In the genomic region with DNA sequence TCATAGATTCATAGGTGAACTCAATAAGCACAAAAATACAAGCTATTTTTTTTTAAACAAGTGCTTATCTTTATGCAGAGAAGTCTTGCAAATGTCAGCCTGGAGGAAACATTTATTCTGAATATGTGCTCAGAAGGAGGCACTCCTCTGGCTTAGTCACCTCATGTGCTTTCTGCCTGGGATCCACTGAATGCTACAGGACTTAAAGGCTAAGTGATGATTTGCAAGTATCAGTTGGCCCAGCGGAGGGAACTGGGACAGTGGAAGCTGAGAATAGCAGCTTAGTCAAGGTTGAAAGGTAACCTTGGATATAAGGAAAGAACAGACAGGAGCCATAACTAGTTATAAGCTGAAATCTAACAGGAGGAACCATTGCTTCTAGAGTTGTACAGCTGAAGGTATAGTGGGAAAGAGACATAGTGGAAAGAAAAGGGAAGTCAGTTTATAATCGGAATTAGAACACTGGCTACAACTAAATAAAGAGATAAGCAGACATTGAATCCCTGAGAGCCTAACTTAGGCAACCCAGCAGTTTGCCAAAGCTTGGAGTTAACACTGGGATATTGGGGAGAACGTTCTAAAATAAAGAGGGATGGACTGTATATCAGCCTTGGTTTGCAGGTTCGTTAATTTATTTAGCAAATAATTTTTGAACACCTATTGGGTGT, we compare ENCODE assay signal across 16 cellular contexts.
DNase-seq lines count a peak whose midpoint lies in the region; ATAC-seq and TF ChIP-seq lines count a peak whose summit lies in the region.
"Had no signal": no experiment of that assay in that cellular context is flagged by ENCODE, and none has a peak within 500 bp of the region (broad histone marks: within the 10 kb centered on the region; RNA-seq: fewer than 3 reads in every experiment).

No MANE protein-coding gene starts in this region.

- H3K79me2 ChIP-seq in smooth muscle cell (ENCODE audit: low read depth), result no peaks in the 10 kb centered on the region

- peaks cover 9% of the 10 kb centered on the region for H3K36me3 Mint-ChIP-seq in WTC11
- H3K36me3 Mint-ChIP-seq: CD8-positive, alpha-beta memory T cell had no signal

- H3K27me3 Mint-ChIP-seq in WTC11 (ENCODE audit: low read depth), result no peaks in the 10 kb centered on the region; the same call in 1 of the 2 replicates

- peaks cover 22% of the 10 kb centered on the region for H3F3A ChIP-seq in smooth muscle cell (ENCODE audit: low read depth)

- H3K9me3 Mint-ChIP-seq in WTC11, result peaks cover 18% of the 10 kb centered on the region

- H2AFZ ChIP-seq in smooth muscle cell (ENCODE audit: low read depth), result peak overlapping the region; percentile 39

- H3K4me1 ChIP-seq in smooth muscle cell (ENCODE audit: low read depth), result peaks cover 8% of the 10 kb centered on the region
- H3K4me1 ChIP-seq: BLaER1, Caco-2 had no signal

- H3K27ac Mint-ChIP-seq in WTC11, result peak overlapping the region; percentile 86
- H3K27ac Mint-ChIP-seq: CD8-positive, alpha-beta memory T cell had no signal

- no peaks in the 10 kb centered on the region for H3K36me3 ChIP-seq in smooth muscle cell (ENCODE audit: low read depth)
- H3K36me3 ChIP-seq: BLaER1, HAP-1 had no signal

- DNase-seq in NCI-H82 (lab: John Stamatoyannopoulos, UW) (peak; percentile 15), NCI-H82 treated with DMSO at 0.1 percent for 48 hours (lab: John Stamatoyannopoulos, UW; ENCODE audit: unreplicated experiment) (no peak), WTC11 (ENCODE audit: low spot score) (no peak), iPS-NIHi7 (ENCODE audit: extremely low spot score) (peak; percentile 26), smooth muscle cell (lab: John Stamatoyannopoulos, UW; ENCODE audit: unreplicated experiment) (no peak), NCI-H1417 treated with DMSO at 0.1 percent for 48 hours (lab: John Stamatoyannopoulos, UW) (no peak), T-helper 2 cell (no peak), nucleus accumbens (lab: John Stamatoyannopoulos, UW) (no peak)
- DNase-seq: AML-193; Caco-2; CD8-positive, alpha-beta memory T cell; DND-41; GDM1 had no signal

- no peaks in the 10 kb centered on the region for H4K20me1 ChIP-seq in smooth muscle cell (ENCODE audit: low read depth)
- H4K20me1 ChIP-seq: BLaER1 had no signal

- peak overlapping the region; percentile 1 for H3K4me2 ChIP-seq in smooth muscle cell
- H3K4me2 ChIP-seq: BLaER1 had no signal

- 70% methylated on average over 4 of the region's 4 CpGs for WGBS in smooth muscle cell (ENCODE audit: low lambda C conversion rate)

- TF ChIP-seq CTCF in WTC11 (IDR thresholded peaks at IDR 0.05) (no peak), smooth muscle cell (IDR thresholded peaks at IDR 0.05; ENCODE audit: borderline replicate concordance, insufficient read depth, poor library complexity, severe bottlenecking) (no peak)

- peak overlapping the region; percentile 82 for H3K27ac ChIP-seq in smooth muscle cell (ENCODE audit: low read depth)
- H3K27ac ChIP-seq: 22Rv1, BLaER1 had no signal

- H3K9me3 ChIP-seq in smooth muscle cell (replicated peaks; ENCODE audit: low read depth), result no peaks in the 10 kb centered on the region
- H3K9me3 ChIP-seq: BLaER1, HAP-1 had no signal

- ATAC-seq in WTC11, result peak; percentile 74

- no peak overlapping the region for H3K4me3 Mint-ChIP-seq in WTC11
- H3K4me3 Mint-ChIP-seq: CD8-positive, alpha-beta memory T cell had no signal

- CTCF ChIA-PET in WTC11 (lab: Charles Lee), result interaction anchor here (0.8 to 0.9 kb wide), 2 partner anchors 60 to 82 kb away, joined by 3 read pairs; no protein-coding TSS in a partner anchor

- no peak overlapping the region for H3K4me3 ChIP-seq in smooth muscle cell
- H3K4me3 ChIP-seq: BLaER1, HAP-1 had no signal

- no peak overlapping the region for H3K9ac ChIP-seq in smooth muscle cell (ENCODE audit: low read depth)
- H3K9ac ChIP-seq: BLaER1 had no signal

- peaks cover 26% of the 10 kb centered on the region for H3K4me1 Mint-ChIP-seq in WTC11
- H3K4me1 Mint-ChIP-seq: CD8-positive, alpha-beta memory T cell had no signal

- POLR2A ChIA-PET in WTC11 (lab: Charles Lee), result no interaction called here

- H3K27me3 ChIP-seq in smooth muscle cell (ENCODE audit: low read depth), result no peaks in the 10 kb centered on the region
- H3K27me3 ChIP-seq: BLaER1 had no signal

TF ChIP-seq in WTC11, 78 proteins besides CTCF, POLR2A, EP300 and RAD21:
- no peak for TF ChIP-seq PRRX2 (CRISPR knock-in tag; IDR thresholded peaks at IDR 0.05)
- TF ChIP-seq, protein P1, sequence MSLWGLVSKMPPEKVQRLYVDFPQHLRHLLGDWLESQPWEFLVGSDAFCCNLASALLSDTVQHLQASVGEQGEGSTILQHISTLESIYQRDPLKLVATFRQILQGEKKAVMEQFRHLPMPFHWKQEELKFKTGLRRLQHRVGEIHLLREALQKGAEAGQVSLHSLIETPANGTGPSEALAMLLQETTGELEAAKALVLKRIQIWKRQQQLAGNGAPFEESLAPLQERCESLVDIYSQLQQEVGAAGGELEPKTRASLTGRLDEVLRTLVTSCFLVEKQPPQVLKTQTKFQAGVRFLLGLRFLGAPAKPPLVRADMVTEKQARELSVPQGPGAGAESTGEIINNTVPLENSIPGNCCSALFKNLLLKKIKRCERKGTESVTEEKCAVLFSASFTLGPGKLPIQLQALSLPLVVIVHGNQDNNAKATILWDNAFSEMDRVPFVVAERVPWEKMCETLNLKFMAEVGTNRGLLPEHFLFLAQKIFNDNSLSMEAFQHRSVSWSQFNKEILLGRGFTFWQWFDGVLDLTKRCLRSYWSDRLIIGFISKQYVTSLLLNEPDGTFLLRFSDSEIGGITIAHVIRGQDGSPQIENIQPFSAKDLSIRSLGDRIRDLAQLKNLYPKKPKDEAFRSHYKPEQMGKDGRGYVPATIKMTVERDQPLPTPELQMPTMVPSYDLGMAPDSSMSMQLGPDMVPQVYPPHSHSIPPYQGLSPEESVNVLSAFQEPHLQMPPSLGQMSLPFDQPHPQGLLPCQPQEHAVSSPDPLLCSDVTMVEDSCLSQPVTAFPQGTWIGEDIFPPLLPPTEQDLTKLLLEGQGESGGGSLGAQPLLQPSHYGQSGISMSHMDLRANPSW (CRISPR knock-in tag; conservative IDR thresholded peaks at IDR 0.05; ENCODE audit: low read depth), result no peak
- TF ChIP-seq ZNF423 (CRISPR knock-in tag; IDR thresholded peaks at IDR 0.05), result no peak
- TF ChIP-seq, protein P2, sequence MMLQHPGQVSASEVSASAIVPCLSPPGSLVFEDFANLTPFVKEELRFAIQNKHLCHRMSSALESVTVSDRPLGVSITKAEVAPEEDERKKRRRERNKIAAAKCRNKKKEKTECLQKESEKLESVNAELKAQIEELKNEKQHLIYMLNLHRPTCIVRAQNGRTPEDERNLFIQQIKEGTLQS (CRISPR knock-in tag; conservative IDR thresholded peaks at IDR 0.05), result no peak
- no peak for TF ChIP-seq MXD4 (CRISPR knock-in tag; IDR thresholded peaks at IDR 0.05; ENCODE audit: borderline replicate concordance)
- no peak for TF ChIP-seq JUN (CRISPR knock-in tag; IDR thresholded peaks at IDR 0.05)
- no peak for TF ChIP-seq CREM (CRISPR knock-in tag; IDR thresholded peaks at IDR 0.05)
- TF ChIP-seq, protein P3, sequence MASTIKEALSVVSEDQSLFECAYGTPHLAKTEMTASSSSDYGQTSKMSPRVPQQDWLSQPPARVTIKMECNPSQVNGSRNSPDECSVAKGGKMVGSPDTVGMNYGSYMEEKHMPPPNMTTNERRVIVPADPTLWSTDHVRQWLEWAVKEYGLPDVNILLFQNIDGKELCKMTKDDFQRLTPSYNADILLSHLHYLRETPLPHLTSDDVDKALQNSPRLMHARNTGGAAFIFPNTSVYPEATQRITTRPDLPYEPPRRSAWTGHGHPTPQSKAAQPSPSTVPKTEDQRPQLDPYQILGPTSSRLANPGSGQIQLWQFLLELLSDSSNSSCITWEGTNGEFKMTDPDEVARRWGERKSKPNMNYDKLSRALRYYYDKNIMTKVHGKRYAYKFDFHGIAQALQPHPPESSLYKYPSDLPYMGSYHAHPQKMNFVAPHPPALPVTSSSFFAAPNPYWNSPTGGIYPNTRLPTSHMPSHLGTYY (CRISPR knock-in tag; IDR thresholded peaks at IDR 0.05), result no peak
- TF ChIP-seq RELA (CRISPR knock-in tag; IDR thresholded peaks at IDR 0.05; ENCODE audit: borderline replicate concordance), result no peak

Comparison
In these comparisons a context has a peak if more than half of its experiments do, and no peak if none do; other contexts are left out.
1. DNase-seq: peak in NCI-H82 (single experiment) and iPS-NIHi7 (single experiment); none in NCI-H82 treated with DMSO at 0.1 percent for 48 hours (single experiment), WTC11 (single experiment), smooth muscle cell (single experiment), NCI-H1417 treated with DMSO at 0.1 percent for 48 hours (single experiment), T-helper 2 cell (0 of 5) and nucleus accumbens (0 of 56).